Comparison of ENCODE assay signal across 8 cellular contexts in the genomic region with DNA sequence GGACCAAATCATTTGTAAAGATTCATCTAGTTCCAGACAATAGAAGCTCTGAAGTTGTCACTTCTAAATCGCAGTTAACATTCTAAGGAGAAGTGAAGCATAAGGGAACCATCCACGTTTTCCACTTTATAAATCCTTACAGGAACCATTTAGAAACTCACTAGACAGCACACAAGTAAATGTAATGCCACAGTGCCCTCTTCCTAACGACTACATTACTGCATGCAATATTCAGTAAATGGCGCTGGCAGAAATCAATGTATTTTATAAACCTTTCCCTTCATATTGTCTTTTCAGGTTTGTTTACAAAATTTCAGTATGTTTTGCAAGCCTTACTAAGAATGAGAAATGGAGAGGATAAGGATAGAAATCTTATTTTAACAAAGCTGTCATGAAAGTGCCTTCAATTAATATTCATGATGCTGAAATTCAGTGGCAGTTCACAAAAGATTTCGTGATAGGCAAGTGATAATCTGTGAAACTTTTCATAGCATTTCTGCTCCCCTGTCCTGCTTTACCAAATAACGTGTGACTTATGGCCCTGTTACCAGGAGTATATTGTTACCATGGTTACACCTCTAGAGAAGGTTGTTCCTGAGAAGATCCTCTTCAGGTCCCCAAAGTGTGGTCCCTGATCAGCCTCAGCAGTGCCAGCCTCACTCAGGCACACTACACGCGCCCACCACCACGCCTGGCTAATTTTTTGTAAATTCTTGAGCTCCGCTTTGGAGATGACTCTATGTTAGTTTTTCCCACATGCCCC. TPM values are rescaled to one million over a fixed set of nuclear protein-coding genes. Genes with fewer than 3 reads are reported as not detected.
DNase-seq lines count a peak whose midpoint lies in the region; ATAC-seq and TF ChIP-seq lines count a peak whose summit lies in the region.

No MANE protein-coding gene starts in this region.

- H3K9me3 Mint-ChIP-seq in Caco-2 (ENCODE audit: unreplicated experiment): no peaks in the 10 kb centered on the region
- peaks cover 0 to 3% (median 0%) of the 10 kb centered on the region in 3 donors for H3K9me3 Mint-ChIP-seq in IgD-negative memory B cell

- intact Hi-C loops in Caco-2 (cut with micrococcal nuclease; ENCODE audit: unreplicated experiment): loop anchor here (1.0 to 5.0 kb wide), 4 partner anchors 64 to 1051 kb away; a partner anchor contains a TSS

- H3K36me3 Mint-ChIP-seq in Caco-2 (ENCODE audit: insufficient read depth, unreplicated experiment): no peaks in the 10 kb centered on the region
- peaks cover 18% of the 10 kb centered on the region for H3K36me3 Mint-ChIP-seq in IgD-negative memory B cell

- no peak overlapping the region for H3K27ac ChIP-seq in lung (ENCODE audit: low read depth in 1 of 2, low read length in 1 of 2)
- no peak overlapping the region for H3K27ac ChIP-seq in effector memory CD4-positive, alpha-beta T cell (ENCODE audit: insufficient read depth, low read length, poor library complexity, severe bottlenecking)

- H3K36me3 ChIP-seq in Caco-2 (ENCODE audit: control insufficient read depth, insufficient read depth, low read length) (no peaks in the 10 kb centered on the region), lung (ENCODE audit: control insufficient read depth in 2 of 2, insufficient read depth in 2 of 2, low read length in 2 of 2) (no peaks in the 10 kb centered on the region), MG63 (no peaks in the 10 kb centered on the region)
- no peaks in the 10 kb centered on the region for H3K36me3 ChIP-seq in effector memory CD4-positive, alpha-beta T cell (ENCODE audit: control insufficient read depth, insufficient read depth, low read length)

- H3K4me3 ChIP-seq in Caco-2 (ENCODE audit: low read depth, low read length) (no peak overlapping the region), choroid plexus epithelial cell (ENCODE audit: low read depth, low read length) (no peak overlapping the region), lung (no peak overlapping the region), MG63 (no peak overlapping the region)
- H3K4me3 ChIP-seq in effector memory CD4-positive, alpha-beta T cell (ENCODE audit: insufficient read depth, low read depth, low read length, poor library complexity, severe bottlenecking): no peak overlapping the region

- ATAC-seq in GM19395 (IDR thresholded peaks at IDR 0.05; ENCODE audit: unreplicated experiment) (peak; percentile 44), lung (ENCODE audit: insufficient read depth, low FRiP score) (peak; percentile 66)

- H3K4me3 Mint-ChIP-seq in Caco-2 (ENCODE audit: unreplicated experiment) (no peak overlapping the region), IgD-negative memory B cell (peak overlapping the region in 3 of 4 donors; percentile 24 to 83 (median 45))

- H3K4me1 Mint-ChIP-seq in Caco-2 (ENCODE audit: low read depth, unreplicated experiment) (no peaks in the 10 kb centered on the region), IgD-negative memory B cell (peaks cover 33 to 49% (median 40%) of the 10 kb centered on the region in 3 donors)

- WGBS in lung, 2 donors: 49 to 51% methylated on average over 10 of the region's 10 CpGs

- DNase-seq in Caco-2: peak in 1 of 2 experiments; percentile 49
- DNase-seq in RKO (ENCODE audit: low spot score): peak; percentile 82
- DNase-seq in choroid plexus epithelial cell (ENCODE audit: low read depth): peak; percentile 84
- no peak for DNase-seq in lung (ENCODE audit: low spot score)
- DNase-seq in MG63: no peak
- DNase-seq in effector memory CD4-positive, alpha-beta T cell: no peak

- peak; percentile 58 to 61 for TF ChIP-seq CTCF in Caco-2 (IDR thresholded peaks at IDR 0.05; ENCODE audit: insufficient read depth in 1 of 2, low read depth in 1 of 2, low read length in 1 of 2, severe bottlenecking in 1 of 2, unreplicated experiment in 1 of 2)
- TF ChIP-seq CTCF in choroid plexus epithelial cell (conservative IDR thresholded peaks at IDR 0.05; ENCODE audit: low read depth, low read length): peak; percentile 69
- peak; percentile 62 for TF ChIP-seq CTCF in lung (IDR thresholded peaks at IDR 0.05; ENCODE audit: control extremely low read depth, extremely low read depth)

- H3K27ac Mint-ChIP-seq in Caco-2 (ENCODE audit: unreplicated experiment): no peak overlapping the region
- peak overlapping the region; percentile 58 to 96 (median 94) for H3K27ac Mint-ChIP-seq in IgD-negative memory B cell

- H3K4me1 ChIP-seq in Caco-2: no peaks in the 10 kb centered on the region
- no peaks in the 10 kb centered on the region for H3K4me1 ChIP-seq in lung (ENCODE audit: control insufficient read depth in 2 of 2, insufficient read depth in 2 of 2, low read length in 2 of 2)
- peaks cover 6% of the 10 kb centered on the region for H3K4me1 ChIP-seq in effector memory CD4-positive, alpha-beta T cell (ENCODE audit: control insufficient read depth, insufficient read depth, low read length, poor library complexity, severe bottlenecking)

- POLR2A ChIA-PET in Caco-2 (lab: Charles Lee): no interaction called here

- H3K27me3 Mint-ChIP-seq in Caco-2 (ENCODE audit: insufficient read depth, unreplicated experiment): no peaks in the 10 kb centered on the region
- no peaks in the 10 kb centered on the region for H3K27me3 Mint-ChIP-seq in IgD-negative memory B cell

- H3K9me3 ChIP-seq in Caco-2: no peaks in the 10 kb centered on the region
- H3K9me3 ChIP-seq in lung (ENCODE audit: control insufficient read depth in 2 of 2, insufficient read depth in 1 of 2, low read length in 1 of 2): no peaks in the 10 kb centered on the region
- no peaks in the 10 kb centered on the region for H3K9me3 ChIP-seq in MG63
- no peaks in the 10 kb centered on the region for H3K9me3 ChIP-seq in effector memory CD4-positive, alpha-beta T cell (ENCODE audit: control insufficient read depth, low read length)

- CTCF ChIA-PET in Caco-2 (lab: Charles Lee): no interaction called here

- no TSS peak for BruUV-seq in Caco-2 (replicated peaks; lab: Mats Ljungman, UMichigan)

- H3K27me3 ChIP-seq in Caco-2 (replicated peaks; ENCODE audit: control insufficient read depth, insufficient read depth, low read length) (no peaks in the 10 kb centered on the region), lung (ENCODE audit: control insufficient read depth, insufficient read depth) (no peaks in the 10 kb centered on the region), MG63 (no peaks in the 10 kb centered on the region)
- H3K27me3 ChIP-seq in effector memory CD4-positive, alpha-beta T cell (replicated peaks; ENCODE audit: control insufficient read depth, insufficient read depth, low read length, poor library complexity, severe bottlenecking): no peaks in the 10 kb centered on the region

RNA-seq across cellular contexts. Expression of a gene that starts 54.2 kb away (rescaled TPM):
- total RNA-seq in Caco-2 (2022) (23.7 and 31.1 TPM in 2 replicates), lung (10 to 100 TPM; 22.4 to 23.8 TPM)
- polyA plus RNA-seq in IgD-negative memory B cell (25.1 TPM), lung (10 to 100 TPM; 15.7 to 17.2 TPM)
- 51.8 and 86.1 TPM in 2 replicates for total RNA-seq in MG63 (2014; rRNA removed; shearing (Covaris generic); ENCODE audit: low replicate concordance)

Comparison
In these comparisons a context has a peak if more than half of its experiments do, and no peak if none do; other contexts are left out.
1. DNase-seq: peak in RKO (single experiment) and choroid plexus epithelial cell (single experiment); none in lung (single experiment), MG63 (single experiment) and effector memory CD4-positive, alpha-beta T cell (0 of 3).
2. Peak in every context shown above with its lines, with median percentiles within 50 percentile points of each other: CTCF ChIP-seq.